ENCODE assay signal across 1 cellular context in the genomic region with DNA sequence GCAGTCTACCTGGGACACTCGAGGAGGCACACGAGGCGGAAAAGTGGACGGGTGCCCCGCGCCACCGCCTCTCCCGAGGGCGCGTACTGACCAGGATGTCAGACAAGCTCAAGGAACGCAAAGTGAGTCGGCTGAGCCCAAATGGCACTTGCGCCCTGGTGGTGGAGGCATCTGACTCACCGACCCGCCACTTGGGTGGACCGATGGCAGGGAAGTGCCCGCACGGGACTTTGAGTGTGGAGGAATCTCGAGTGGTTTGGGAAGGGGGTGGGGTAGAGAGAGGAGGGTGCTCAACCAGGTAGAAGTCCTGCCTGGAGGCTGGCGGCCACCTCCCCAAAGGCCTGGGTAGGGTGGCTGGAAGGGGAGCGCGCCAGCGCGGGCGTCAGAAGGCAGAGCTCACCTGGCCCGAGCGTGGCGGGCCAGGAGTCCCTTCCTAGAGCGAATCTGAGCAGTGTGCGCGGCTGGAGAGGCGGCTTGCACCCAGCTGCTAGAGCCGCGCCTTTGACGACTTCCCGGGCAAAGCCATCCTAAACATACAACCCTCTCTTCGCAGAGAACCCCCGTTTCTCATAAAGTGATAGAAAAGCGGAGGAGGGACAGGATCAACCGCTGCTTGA.
TF ChIP-seq lines count a peak whose summit lies in the region.

No MANE protein-coding gene starts in this region.

TF ChIP-seq in WTC11, 78 proteins besides CTCF, POLR2A, EP300 and RAD21 (continued from another document):
- TF ChIP-seq E2F5 (CRISPR knock-in tag; IDR thresholded peaks at IDR 0.05) (peak; percentile 25; the same call in 1 of the 2 replicates), NR2C2 (CRISPR knock-in tag; IDR thresholded peaks at IDR 0.05) (no peak), HMGA2 (CRISPR knock-in tag; IDR thresholded peaks at IDR 0.05) (no peak), FOXP1 (CRISPR knock-in tag; IDR thresholded peaks at IDR 0.05; ENCODE audit: borderline replicate concordance) (no peak), ZNF138 (CRISPR knock-in tag; conservative IDR thresholded peaks at IDR 0.05) (no peak), E2F4 (CRISPR knock-in tag; IDR thresholded peaks at IDR 0.05; ENCODE audit: borderline replicate concordance, low read depth) (no peak), ZNF232 (CRISPR knock-in tag; IDR thresholded peaks at IDR 0.05) (0 out of 2 replicates have a peak, but pooled peaks have one; percentile 58), NFATC4 (CRISPR knock-in tag; IDR thresholded peaks at IDR 0.05) (no peak), ZNF425 (CRISPR knock-in tag; conservative IDR thresholded peaks at IDR 0.05) (no peak), CBFB (CRISPR knock-in tag; IDR thresholded peaks at IDR 0.05; ENCODE audit: low read depth) (peak; percentile 24; the same call in 1 of the 2 replicates), RORB (CRISPR knock-in tag; IDR thresholded peaks at IDR 0.05) (no peak)
- TF ChIP-seq, protein P1, sequence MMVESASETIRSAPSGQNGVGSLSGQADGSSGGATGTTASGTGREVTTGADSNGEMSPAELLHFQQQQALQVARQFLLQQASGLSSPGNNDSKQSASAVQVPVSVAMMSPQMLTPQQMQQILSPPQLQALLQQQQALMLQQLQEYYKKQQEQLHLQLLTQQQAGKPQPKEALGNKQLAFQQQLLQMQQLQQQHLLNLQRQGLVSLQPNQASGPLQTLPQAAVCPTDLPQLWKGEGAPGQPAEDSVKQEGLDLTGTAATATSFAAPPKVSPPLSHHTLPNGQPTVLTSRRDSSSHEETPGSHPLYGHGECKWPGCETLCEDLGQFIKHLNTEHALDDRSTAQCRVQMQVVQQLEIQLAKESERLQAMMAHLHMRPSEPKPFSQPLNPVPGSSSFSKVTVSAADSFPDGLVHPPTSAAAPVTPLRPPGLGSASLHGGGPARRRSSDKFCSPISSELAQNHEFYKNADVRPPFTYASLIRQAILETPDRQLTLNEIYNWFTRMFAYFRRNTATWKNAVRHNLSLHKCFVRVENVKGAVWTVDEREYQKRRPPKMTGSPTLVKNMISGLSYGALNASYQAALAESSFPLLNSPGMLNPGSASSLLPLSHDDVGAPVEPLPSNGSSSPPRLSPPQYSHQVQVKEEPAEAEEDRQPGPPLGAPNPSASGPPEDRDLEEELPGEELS (CRISPR knock-in tag; IDR thresholded peaks at IDR 0.05): 0 out of 2 replicates have a peak, but pooled peaks have one; percentile 15
